ENCODE assay signal across 8 cellular contexts in genomic region chr7:74290999-74291441, GRCh38. TPM values are rescaled to one million over a fixed set of nuclear protein-coding genes. Genes with fewer than 3 reads are reported as not detected.
A peak's percentile ranks its signal among the peaks of the same experiment; 100 is the strongest.
DNase-seq lines count a peak whose midpoint lies in the region; ATAC-seq and TF ChIP-seq lines count a peak whose summit lies in the region.

No MANE protein-coding gene starts in this region.

- H3K9me3 Mint-ChIP-seq in activated naive CD8-positive, alpha-beta T cell treated with anti-CD3 and anti-CD28 coated beads, Interleukin-2, amount 10 ng/mL, durations not matched to agents 7 days and 5 days, result no peaks in the 10 kb centered on the region
- no peaks in the 10 kb centered on the region for H3K9me3 Mint-ChIP-seq in activated naive CD8-positive, alpha-beta T cell treated with anti-CD3 and anti-CD28 coated beads for 36 hours

- in situ Hi-C loops in GM13976 (cut with MboI; ENCODE audit: low sequenced_read_pairs, unreplicated experiment), result no loop called here

- H3K9me3 ChIP-seq in iPS-18c (ENCODE audit: control insufficient read depth, insufficient read depth, low read length), result no peaks in the 10 kb centered on the region
- no peaks in the 10 kb centered on the region for H3K9me3 ChIP-seq in tibial nerve

- POLR2A ChIA-PET in activated naive CD8-positive, alpha-beta T cell treated with anti-CD3 and anti-CD28 coated beads, Interleukin-2, amount 10 ng/mL, durations not matched to agents 7 days and 5 days (lab: Charles Lee), result interaction anchor here (0.5 to 0.8 kb wide), 2 partner anchors 48 to 211 kb away, joined by 3 to 4 read pairs; no protein-coding TSS in a partner anchor

- no peaks in the 10 kb centered on the region for H3K36me3 Mint-ChIP-seq in activated naive CD8-positive, alpha-beta T cell treated with anti-CD3 and anti-CD28 coated beads, Interleukin-2, amount 10 ng/mL, durations not matched to agents 7 days and 5 days
- H3K36me3 Mint-ChIP-seq in activated naive CD8-positive, alpha-beta T cell treated with anti-CD3 and anti-CD28 coated beads for 36 hours, result no peaks in the 10 kb centered on the region

- peaks cover 19% of the 10 kb centered on the region for H3K4me1 Mint-ChIP-seq in activated naive CD8-positive, alpha-beta T cell treated with anti-CD3 and anti-CD28 coated beads, Interleukin-2, amount 10 ng/mL, durations not matched to agents 7 days and 5 days
- H3K4me1 Mint-ChIP-seq in activated naive CD8-positive, alpha-beta T cell treated with anti-CD3 and anti-CD28 coated beads for 36 hours, result peaks cover 12% of the 10 kb centered on the region

- ATAC-seq in activated naive CD8-positive, alpha-beta T cell treated with anti-CD3 and anti-CD28 coated beads, Interleukin-2, amount 10 ng/mL, durations not matched to agents 7 days and 5 days (ENCODE audit: low read depth), result no peak

- no peak for TF ChIP-seq CTCF in WI38 (IDR thresholded peaks at IDR 0.05; ENCODE audit: low read depth, low read length)
- no peak for TF ChIP-seq CTCF in tibial nerve (IDR thresholded peaks at IDR 0.05)
- no peak for TF ChIP-seq CTCF in GM13976 (IDR thresholded peaks at IDR 0.05; ENCODE audit: borderline replicate concordance, control extremely low read depth, extremely low read depth, insufficient read depth, missing control alignments)

- peak overlapping the region; percentile 73 for H3K4me3 ChIP-seq in WI38 (ENCODE audit: low read depth, low read length)
- peak overlapping the region; percentile 87 for H3K4me3 ChIP-seq in iPS-18c (ENCODE audit: insufficient read depth, low read depth, low read length)
- H3K4me3 ChIP-seq in tibial nerve, result peak overlapping the region in 1 of 4 donors; percentile 93

- peaks cover 0 to 54% (median 36%) of the 10 kb centered on the region in 4 donors for H3K4me1 ChIP-seq in tibial nerve

- DNase-seq in activated naive CD8-positive, alpha-beta T cell treated with anti-CD3 and anti-CD28 coated beads, Interleukin-2, amount 10 ng/mL, durations not matched to agents 7 days and 5 days, result no peak
- no peak for DNase-seq in activated naive CD8-positive, alpha-beta T cell treated with anti-CD3 and anti-CD28 coated beads for 36 hours
- DNase-seq in tibial nerve (ENCODE audit: low spot score in 2 of 2), result no peak
- DNase-seq in 8988T, result no peak
- DNase-seq in GM13976 (ENCODE audit: low spot score), result no peak
- no peak for DNase-seq in islet precursor cell

- H3K27ac ChIP-seq in tibial nerve, result peak overlapping the region in 3 of 4 donors; percentile 7 to 94 (median 92)

- H3K27me3 Mint-ChIP-seq in activated naive CD8-positive, alpha-beta T cell treated with anti-CD3 and anti-CD28 coated beads, Interleukin-2, amount 10 ng/mL, durations not matched to agents 7 days and 5 days, result peaks cover 43% of the 10 kb centered on the region
- peaks cover 19% of the 10 kb centered on the region for H3K27me3 Mint-ChIP-seq in activated naive CD8-positive, alpha-beta T cell treated with anti-CD3 and anti-CD28 coated beads for 36 hours

- no peak for TF ChIP-seq EP300 in tibial nerve (IDR thresholded peaks at IDR 0.05)

- H3K27ac Mint-ChIP-seq in activated naive CD8-positive, alpha-beta T cell treated with anti-CD3 and anti-CD28 coated beads, Interleukin-2, amount 10 ng/mL, durations not matched to agents 7 days and 5 days, result no peak overlapping the region
- H3K27ac Mint-ChIP-seq in activated naive CD8-positive, alpha-beta T cell treated with anti-CD3 and anti-CD28 coated beads for 36 hours, result no peak overlapping the region

- peak overlapping the region; percentile 47 for H3K4me3 Mint-ChIP-seq in activated naive CD8-positive, alpha-beta T cell treated with anti-CD3 and anti-CD28 coated beads, Interleukin-2, amount 10 ng/mL, durations not matched to agents 7 days and 5 days
- no peak overlapping the region for H3K4me3 Mint-ChIP-seq in activated naive CD8-positive, alpha-beta T cell treated with anti-CD3 and anti-CD28 coated beads for 36 hours

- no peak for TF ChIP-seq POLR2A in tibial nerve (IDR thresholded peaks at IDR 0.05)

- WGBS in tibial nerve, 2 donors, result 68 to 70% methylated on average over 9 to 10 of the region's 10 CpGs

- H3K27me3 ChIP-seq in tibial nerve, result no peaks in the 10 kb centered on the region

- H3K36me3 ChIP-seq in tibial nerve, result no peaks in the 10 kb centered on the region

RNA-seq across cellular contexts. Expression of gene CLIP2, which starts 1.8 kb away (rescaled TPM):
- 1 to 10 TPM; 3.0 to 3.8 TPM for total RNA-seq in activated naive CD8-positive, alpha-beta T cell treated with anti-CD3 and anti-CD28 coated beads, Interleukin-2, amount 10 ng/mL, durations not matched to agents 7 days and 5 days
- total RNA-seq in activated naive CD8-positive, alpha-beta T cell treated with anti-CD3 and anti-CD28 coated beads for 36 hours, result under 1 TPM; 0.62 to 0.74 TPM
- 10 to 100 TPM; 42.0 to 48.3 (median 46.3) TPM for total RNA-seq in tibial nerve

RNA-seq across cellular contexts. Expression of gene RFC2, which starts 36.8 kb away (rescaled TPM):
- total RNA-seq in activated naive CD8-positive, alpha-beta T cell treated with anti-CD3 and anti-CD28 coated beads, Interleukin-2, amount 10 ng/mL, durations not matched to agents 7 days and 5 days, result 10 to 100 TPM; 53.0 to 56.6 TPM
- total RNA-seq in activated naive CD8-positive, alpha-beta T cell treated with anti-CD3 and anti-CD28 coated beads for 36 hours, result 100 to 1,000 TPM; 111 to 112 TPM
- total RNA-seq in tibial nerve, result 10 to 100 TPM in 3 of 4 donors, 1 to 10 TPM in 1; 8.4 to 25.1 (median 14.1) TPM

Comparison
In these comparisons a context has a peak if more than half of its experiments do, and no peak if none do; other contexts are left out.
1. RNA of gene CLIP2, which starts 1.8 kb away (total RNA-seq): 42.0 to 48.3 TPM in tibial nerve; 3.0 to 3.8 TPM in activated naive CD8-positive, alpha-beta T cell treated with anti-CD3 and anti-CD28 coated beads, Interleukin-2, amount 10 ng/mL, durations not matched to agents 7 days and 5 days and 0.62 to 0.74 TPM in activated naive CD8-positive, alpha-beta T cell treated with anti-CD3 and anti-CD28 coated beads for 36 hours; every median in the first group is over 4 times any median in the second.